1 cellular context compared by ENCODE assay signal in the genomic region with DNA sequence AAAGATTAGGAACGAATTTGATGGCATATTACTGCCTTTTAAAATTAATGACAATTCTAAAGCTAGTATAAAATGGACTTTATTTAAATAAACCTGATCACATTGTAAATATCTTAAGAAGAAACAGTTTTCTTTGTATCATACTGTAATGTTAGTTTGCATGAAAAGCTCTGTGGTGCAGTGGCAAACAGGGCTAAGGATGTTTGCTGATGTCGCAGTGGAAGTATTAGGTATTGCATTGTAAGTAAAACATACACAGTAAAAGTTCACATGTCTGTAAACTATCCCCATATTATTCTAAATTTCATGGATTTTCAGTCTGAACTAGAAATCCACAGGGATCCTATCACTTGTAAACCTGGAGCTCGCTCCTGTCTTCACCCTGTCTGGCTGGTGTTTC.
TF ChIP-seq lines count a peak whose summit lies in the region.

No MANE protein-coding gene starts in this region.

TF ChIP-seq in K562, 482 proteins besides CTCF, POLR2A, EP300 and RAD21 (continued from another document):
- TF ChIP-seq, protein P1, sequence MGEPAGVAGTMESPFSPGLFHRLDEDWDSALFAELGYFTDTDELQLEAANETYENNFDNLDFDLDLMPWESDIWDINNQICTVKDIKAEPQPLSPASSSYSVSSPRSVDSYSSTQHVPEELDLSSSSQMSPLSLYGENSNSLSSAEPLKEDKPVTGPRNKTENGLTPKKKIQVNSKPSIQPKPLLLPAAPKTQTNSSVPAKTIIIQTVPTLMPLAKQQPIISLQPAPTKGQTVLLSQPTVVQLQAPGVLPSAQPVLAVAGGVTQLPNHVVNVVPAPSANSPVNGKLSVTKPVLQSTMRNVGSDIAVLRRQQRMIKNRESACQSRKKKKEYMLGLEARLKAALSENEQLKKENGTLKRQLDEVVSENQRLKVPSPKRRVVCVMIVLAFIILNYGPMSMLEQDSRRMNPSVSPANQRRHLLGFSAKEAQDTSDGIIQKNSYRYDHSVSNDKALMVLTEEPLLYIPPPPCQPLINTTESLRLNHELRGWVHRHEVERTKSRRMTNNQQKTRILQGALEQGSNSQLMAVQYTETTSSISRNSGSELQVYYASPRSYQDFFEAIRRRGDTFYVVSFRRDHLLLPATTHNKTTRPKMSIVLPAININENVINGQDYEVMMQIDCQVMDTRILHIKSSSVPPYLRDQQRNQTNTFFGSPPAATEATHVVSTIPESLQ (CRISPR knock-in tag; IDR thresholded peaks at IDR 0.05) = no peak
- no peak for TF ChIP-seq U2AF1 (optimal IDR thresholded peaks at IDR 0.05; ENCODE audit: low read depth, low read length)
- TF ChIP-seq NR4A1 (CRISPR knock-in tag; IDR thresholded peaks at IDR 0.05) = no peak
- no peak for TF ChIP-seq NR4A1 (tag; IDR thresholded peaks at IDR 0.05)
- no peak for TF ChIP-seq ZNF445 (CRISPR knock-in tag; IDR thresholded peaks at IDR 0.05; ENCODE audit: low read depth)
- no peak for TF ChIP-seq ZNF24 (IDR thresholded peaks at IDR 0.05)
- TF ChIP-seq, protein P2, sequence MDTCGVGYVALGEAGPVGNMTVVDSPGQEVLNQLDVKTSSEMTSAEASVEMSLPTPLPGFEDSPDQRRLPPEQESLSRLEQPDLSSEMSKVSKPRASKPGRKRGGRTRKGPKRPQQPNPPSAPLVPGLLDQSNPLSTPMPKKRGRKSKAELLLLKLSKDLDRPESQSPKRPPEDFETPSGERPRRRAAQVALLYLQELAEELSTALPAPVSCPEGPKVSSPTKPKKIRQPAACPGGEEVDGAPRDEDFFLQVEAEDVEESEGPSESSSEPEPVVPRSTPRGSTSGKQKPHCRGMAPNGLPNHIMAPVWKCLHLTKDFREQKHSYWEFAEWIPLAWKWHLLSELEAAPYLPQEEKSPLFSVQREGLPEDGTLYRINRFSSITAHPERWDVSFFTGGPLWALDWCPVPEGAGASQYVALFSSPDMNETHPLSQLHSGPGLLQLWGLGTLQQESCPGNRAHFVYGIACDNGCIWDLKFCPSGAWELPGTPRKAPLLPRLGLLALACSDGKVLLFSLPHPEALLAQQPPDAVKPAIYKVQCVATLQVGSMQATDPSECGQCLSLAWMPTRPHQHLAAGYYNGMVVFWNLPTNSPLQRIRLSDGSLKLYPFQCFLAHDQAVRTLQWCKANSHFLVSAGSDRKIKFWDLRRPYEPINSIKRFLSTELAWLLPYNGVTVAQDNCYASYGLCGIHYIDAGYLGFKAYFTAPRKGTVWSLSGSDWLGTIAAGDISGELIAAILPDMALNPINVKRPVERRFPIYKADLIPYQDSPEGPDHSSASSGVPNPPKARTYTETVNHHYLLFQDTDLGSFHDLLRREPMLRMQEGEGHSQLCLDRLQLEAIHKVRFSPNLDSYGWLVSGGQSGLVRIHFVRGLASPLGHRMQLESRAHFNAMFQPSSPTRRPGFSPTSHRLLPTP (IDR thresholded peaks at IDR 0.05; ENCODE audit: borderline replicate concordance, extremely low read depth, insufficient read length) = no peak
- no peak for TF ChIP-seq ZNF764 (CRISPR knock-in tag; IDR thresholded peaks at IDR 0.05; ENCODE audit: low read depth)
- TF ChIP-seq ZNF57 (CRISPR knock-in tag; IDR thresholded peaks at IDR 0.05) = no peak
